ENCODE assay signal across 8 cellular contexts in genomic region chr12:93440043-93440835, GRCh38. TPM values are rescaled to one million over a fixed set of nuclear protein-coding genes. Genes with fewer than 3 reads are reported as not detected.
DNase-seq lines count a peak whose midpoint lies in the region; ATAC-seq and TF ChIP-seq lines count a peak whose summit lies in the region.

No MANE protein-coding gene starts in this region.

- no peaks in the 10 kb centered on the region for H3F3A ChIP-seq in GM23338 (replicated peaks; ENCODE audit: low read depth)

- H3K4me1 Mint-ChIP-seq in GM23338, result peaks cover 50% of the 10 kb centered on the region
- H3K4me1 Mint-ChIP-seq in T-helper 2 cell treated with Interferon-gamma antibody and Interleukin-4, amounts not matched to agents 5 μg/mL and 100 μg/mL, for 36 hours (ENCODE audit: low read depth), result peaks cover 55% of the 10 kb centered on the region

- H3K4me2 ChIP-seq in GM23338, result peak overlapping the region; percentile 97

- H3K4me1 ChIP-seq in GM23338 (ENCODE audit: insufficient read depth), result peaks cover 44% of the 10 kb centered on the region

- DNase-seq in GM23338 (ENCODE audit: low spot score) (no peak), fibroblast of villous mesenchyme (ENCODE audit: low read depth) (no peak), skeletal muscle cell (ENCODE audit: low read depth) (no peak), NCI-H187 treated with DMSO at 0.1 percent for 48 hours (lab: John Stamatoyannopoulos, UW) (no peak), sciatic nerve (ENCODE audit: low spot score) (no peak), NCI-H1105 treated with DMSO at 0.1 percent for 48 hours (lab: John Stamatoyannopoulos, UW) (no peak)
- no peak for DNase-seq in T-helper 2 cell treated with Interferon-gamma antibody and Interleukin-4, amounts not matched to agents 5 μg/mL and 100 μg/mL, for 36 hours (ENCODE audit: low spot score)

- no peaks in the 10 kb centered on the region for H3K36me3 ChIP-seq in GM23338 (ENCODE audit: insufficient read depth)

- H3K79me2 ChIP-seq in GM23338 (replicated peaks; ENCODE audit: insufficient read depth), result peaks cover 67% of the 10 kb centered on the region

- peaks cover 56% of the 10 kb centered on the region for H4K20me1 ChIP-seq in GM23338 (replicated peaks; ENCODE audit: insufficient read depth)

- H2AFZ ChIP-seq in GM23338, result no peak overlapping the region

- ATAC-seq in GM23338 (no peak), GM21381 (IDR thresholded peaks at IDR 0.05; ENCODE audit: unreplicated experiment) (no peak), sciatic nerve (no peak)

- H3K4me3 ChIP-seq in GM23338, result peak overlapping the region; percentile 93
- peak overlapping the region; percentile 78 for H3K4me3 ChIP-seq in fibroblast of villous mesenchyme (ENCODE audit: low read depth, low read length)
- peak overlapping the region; percentile 85 for H3K4me3 ChIP-seq in skeletal muscle cell (ENCODE audit: low read depth, low read length)

- H3K27ac Mint-ChIP-seq in GM23338, result peak overlapping the region; percentile 96
- peak overlapping the region; percentile 88 for H3K27ac Mint-ChIP-seq in T-helper 2 cell treated with Interferon-gamma antibody and Interleukin-4, amounts not matched to agents 5 μg/mL and 100 μg/mL, for 36 hours

- intact Hi-C loops in sciatic nerve (cut with DNase I), result no loop called here

- H3K9me3 Mint-ChIP-seq in GM23338, result peaks cover 3% of the 10 kb centered on the region; the same call in 2 of the 3 replicates
- no peaks in the 10 kb centered on the region for H3K9me3 Mint-ChIP-seq in T-helper 2 cell treated with Interferon-gamma antibody and Interleukin-4, amounts not matched to agents 5 μg/mL and 100 μg/mL, for 36 hours

- no peaks in the 10 kb centered on the region for H3K9me2 ChIP-seq in GM23338 (ENCODE audit: insufficient read depth)

- no peak for TF ChIP-seq CTCF in GM23338 (conservative IDR thresholded peaks at IDR 0.05; ENCODE audit: low read depth in 2 of 2)
- TF ChIP-seq CTCF in fibroblast of villous mesenchyme (IDR thresholded peaks at IDR 0.05; ENCODE audit: insufficient read depth, low read depth, low read length), result no peak

- H3K27me3 ChIP-seq in GM23338 (ENCODE audit: insufficient read depth), result no peaks in the 10 kb centered on the region

- H3K27me3 Mint-ChIP-seq in GM23338 (ENCODE audit: insufficient read depth, low read depth, poor library complexity), result peaks cover 4% of the 10 kb centered on the region
- no peaks in the 10 kb centered on the region for H3K27me3 Mint-ChIP-seq in T-helper 2 cell treated with Interferon-gamma antibody and Interleukin-4, amounts not matched to agents 5 μg/mL and 100 μg/mL, for 36 hours (ENCODE audit: low read depth)

- peak overlapping the region; percentile 96 for H3K4me3 Mint-ChIP-seq in GM23338
- H3K4me3 Mint-ChIP-seq in T-helper 2 cell treated with Interferon-gamma antibody and Interleukin-4, amounts not matched to agents 5 μg/mL and 100 μg/mL, for 36 hours, result peak overlapping the region; percentile 90

- peak overlapping the region; percentile 92; the same call in 1 of the 2 replicates for H3K27ac ChIP-seq in GM23338 (ENCODE audit: low read depth)

- peaks cover 7% of the 10 kb centered on the region; the same call in 1 of the 3 replicates for H3K36me3 Mint-ChIP-seq in GM23338 (ENCODE audit: low read depth)
- peaks cover 3% of the 10 kb centered on the region for H3K36me3 Mint-ChIP-seq in T-helper 2 cell treated with Interferon-gamma antibody and Interleukin-4, amounts not matched to agents 5 μg/mL and 100 μg/mL, for 36 hours (ENCODE audit: low read depth)

TF ChIP-seq in GM23338, 12 proteins besides CTCF, POLR2A, EP300 and RAD21:
- TF ChIP-seq ZNF331 (CRISPR knock-in tag; IDR thresholded peaks at IDR 0.05; ENCODE audit: low read depth), result no peak
TF ChIP-seq in GM23338: peak in this region for 0.

RNA-seq across cellular contexts. Expression of gene UBE2N, which starts 1.5 kb away (rescaled TPM):
- total RNA-seq in GM23338 (2014; rRNA removed; shearing (Covaris generic)), result 134 and 154 TPM in 2 replicates
- 328 and 385 TPM in 2 replicates for polyA plus RNA-seq in GM23338 (2016; fragmentation: Nextera tagmentation; extraction: Ambion mirVana)
- 91.8 and 104 TPM in 2 replicates for total RNA-seq in fibroblast of villous mesenchyme
- total RNA-seq in sciatic nerve, result 58.4 TPM

RNA-seq across cellular contexts. Expression of gene MRPL42, which starts 27.1 kb away (rescaled TPM):
- 195 and 202 TPM in 2 replicates for total RNA-seq in GM23338 (2014; rRNA removed; shearing (Covaris generic))
- 229 and 269 TPM in 2 replicates for polyA plus RNA-seq in GM23338 (2016; fragmentation: Nextera tagmentation; extraction: Ambion mirVana)
- total RNA-seq in fibroblast of villous mesenchyme (29.3 and 57.0 TPM in 2 replicates), sciatic nerve (41.4 TPM)
